ENCODE assay signal across 12 cellular contexts in the genomic region with DNA sequence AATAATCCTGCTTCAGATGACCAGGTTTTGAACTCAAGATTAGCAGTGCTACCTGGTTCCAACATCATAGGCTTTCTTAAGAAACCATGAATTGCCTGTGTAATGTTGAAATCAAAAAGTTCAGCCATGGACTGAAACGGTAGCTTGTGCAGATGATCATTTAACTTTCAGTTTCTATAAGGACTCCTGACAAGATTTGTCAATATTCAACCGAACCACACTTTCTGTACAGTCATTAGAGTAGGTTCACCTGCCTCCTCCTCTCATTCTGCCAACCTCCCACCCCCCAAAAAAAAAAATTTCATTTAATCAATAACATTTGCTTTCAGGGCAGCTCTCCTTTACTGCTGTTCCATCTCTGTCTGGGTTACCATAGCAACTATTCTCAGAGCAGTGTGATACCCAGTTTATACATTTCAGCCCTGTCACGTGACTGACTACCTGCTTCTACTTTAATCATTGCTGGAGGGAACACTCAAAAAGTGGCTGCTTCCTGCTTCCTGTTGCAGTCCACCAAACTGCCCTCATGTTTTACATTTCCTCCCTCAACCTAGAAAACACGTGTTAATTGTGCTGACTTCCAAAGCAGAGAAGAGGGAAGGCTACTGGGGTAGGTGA.
A peak's percentile ranks its signal among the peaks of the same experiment; 100 is the strongest.
DNase-seq lines count a peak whose midpoint lies in the region; ATAC-seq and FAIRE-seq lines count a peak whose summit lies in the region.
"Had no signal": no experiment of that assay in that cellular context is flagged by ENCODE, and none has a peak within 500 bp of the region (broad histone marks: within the 10 kb centered on the region; RNA-seq: fewer than 3 reads in every experiment).

No MANE protein-coding gene starts in this region.

- peak overlapping the region; percentile 10 for H3K4me3 Mint-ChIP-seq in natural killer cell treated with Interleukin-12 subunit alpha and Interleukin-12 subunit beta and Interleukin-15 and Interleukin-18, amount 100 ng/mL, for 72 hours

- H3K4me1 Mint-ChIP-seq in natural killer cell treated with Interleukin-12 subunit alpha and Interleukin-12 subunit beta and Interleukin-15 and Interleukin-18, amount 100 ng/mL, for 72 hours (ENCODE audit: low read depth in 2 of 2): peaks cover 10 to 18% of the 10 kb centered on the region in 2 donors

- 19 to 38% (median 23%) methylated on average over 4 of the region's 4 CpGs for WGBS in small intestine, 3 donors

- H3K27me3 Mint-ChIP-seq in natural killer cell treated with Interleukin-12 subunit alpha and Interleukin-12 subunit beta and Interleukin-15 and Interleukin-18, amount 100 ng/mL, for 72 hours: peaks cover 0 to 4% of the 10 kb centered on the region in 2 donors

- ATAC-seq in GM21786 (IDR thresholded peaks at IDR 0.05; ENCODE audit: unreplicated experiment): peak; percentile 90
- ATAC-seq in HG03469 (IDR thresholded peaks at IDR 0.05; ENCODE audit: unreplicated experiment): peak; percentile 85
- peak; percentile 24 to 71 for ATAC-seq in natural killer cell treated with Interleukin-12 subunit alpha and Interleukin-12 subunit beta and Interleukin-15 and Interleukin-18, amount 100 ng/mL, for 72 hours
- ATAC-seq: right cardiac atrium had no signal

- H3K9me3 ChIP-seq in small intestine (ENCODE audit: control insufficient read depth, low read depth): no peaks in the 10 kb centered on the region

- H3K4me1 ChIP-seq in small intestine (ENCODE audit: control insufficient read depth in 2 of 2, insufficient read depth in 1 of 2, low read depth in 1 of 2, low read length in 1 of 2): no peaks in the 10 kb centered on the region

- peak overlapping the region; percentile 34 to 87 for H3K27ac Mint-ChIP-seq in natural killer cell treated with Interleukin-12 subunit alpha and Interleukin-12 subunit beta and Interleukin-15 and Interleukin-18, amount 100 ng/mL, for 72 hours

- FAIRE-seq in small intestine (lab: Jason Lieb, UNC): no peak

- DNase-seq in DMS53 (lab: John Stamatoyannopoulos, UW) (peak; percentile 34), DMS53 treated with DMSO at 0.1 percent for 48 hours (lab: John Stamatoyannopoulos, UW; ENCODE audit: unreplicated experiment) (no peak), small intestine (no peak), KG1 (lab: John Stamatoyannopoulos, UW) (no peak)
- DNase-seq in natural killer cell treated with Interleukin-12 subunit alpha and Interleukin-12 subunit beta and Interleukin-15 and Interleukin-18, amount 100 ng/mL, for 72 hours (ENCODE audit: low spot score): no peak
- DNase-seq in effector CD8-positive, alpha-beta T cell (lab: John Stamatoyannopoulos, UW): no peak
- DNase-seq: 8988T; activated CD4-positive, CD25-positive, alpha-beta regulatory T cell treated with anti-CD3 and anti-CD28 coated beads, Interleukin-2, amount 50 U/mL, for 72 hours; central memory CD4-positive, alpha-beta T cell; right cardiac atrium had no signal

- H3K4me3 ChIP-seq in small intestine (ENCODE audit: low read depth in 1 of 2, low read length in 2 of 2): no peak overlapping the region

- H3K27ac ChIP-seq in small intestine (ENCODE audit: low read depth in 1 of 2, low read length in 1 of 2): no peak overlapping the region

- no peaks in the 10 kb centered on the region for H3K9me3 Mint-ChIP-seq in natural killer cell treated with Interleukin-12 subunit alpha and Interleukin-12 subunit beta and Interleukin-15 and Interleukin-18, amount 100 ng/mL, for 72 hours

- no peaks in the 10 kb centered on the region for H3K27me3 ChIP-seq in small intestine (ENCODE audit: control insufficient read depth in 2 of 2, insufficient read depth in 2 of 2, low read length in 2 of 2)

- H3K36me3 ChIP-seq in small intestine (ENCODE audit: control insufficient read depth in 2 of 2, insufficient read depth in 2 of 2, low read length in 2 of 2): no peaks in the 10 kb centered on the region

- no peaks in the 10 kb centered on the region for H3K36me3 Mint-ChIP-seq in natural killer cell treated with Interleukin-12 subunit alpha and Interleukin-12 subunit beta and Interleukin-15 and Interleukin-18, amount 100 ng/mL, for 72 hours
